1 cellular context compared by ENCODE assay signal in genomic region chr20:44355503-44356352, GRCh38.
TF ChIP-seq lines count a peak whose summit lies in the region.

Gene HNF4A, plus strand, starts transcription at chr20:44355699. Its CDS starts 106 bp downstream, at chr20:44355805.

TF ChIP-seq in HepG2, 621 proteins besides CTCF, POLR2A, EP300 and RAD21 (continued from another document and continues in another):
- 0 out of 2 replicates have a peak, but pooled peaks have one; percentile 33 for TF ChIP-seq DZIP1 (CRISPR knock-in tag; IDR thresholded peaks at IDR 0.05)
- TF ChIP-seq ZNF580 (CRISPR knock-in tag; IDR thresholded peaks at IDR 0.05; ENCODE audit: borderline replicate concordance, low read depth), result peak; percentile 70; the same call in 1 of the 2 replicates
- 0 out of 2 replicates have a peak, but pooled peaks have one; percentile 64 for TF ChIP-seq ZNF83 (CRISPR knock-in tag; IDR thresholded peaks at IDR 0.05; ENCODE audit: borderline replicate concordance)
- TF ChIP-seq HNF4G (IDR thresholded peaks at IDR 0.05; ENCODE audit: borderline replicate concordance, low read depth, low read length), result no peak
- TF ChIP-seq HNF4G (CRISPR knock-in tag; IDR thresholded peaks at IDR 0.05; ENCODE audit: borderline replicate concordance, low read depth), result peak; percentile 62; the same call in 1 of the 2 replicates
- peak; percentile 84; the same call in 1 of the 2 replicates for TF ChIP-seq MAF1 (CRISPR knock-in tag; IDR thresholded peaks at IDR 0.05; ENCODE audit: borderline replicate concordance)
- peak; percentile 75 for TF ChIP-seq ZNF276 (CRISPR knock-in tag; IDR thresholded peaks at IDR 0.05; ENCODE audit: low read depth)
- 0 out of 2 replicates have a peak, but pooled peaks have one; percentile 41 for TF ChIP-seq HMGXB3 (CRISPR knock-in tag; IDR thresholded peaks at IDR 0.05; ENCODE audit: borderline replicate concordance)
- TF ChIP-seq DNMT3B (CRISPR knock-in tag; conservative IDR thresholded peaks at IDR 0.05), result peak; percentile 93
- TF ChIP-seq ZNF382 (CRISPR knock-in tag; IDR thresholded peaks at IDR 0.05; ENCODE audit: borderline replicate concordance), result no peak
- peak; percentile 62; the same call in 1 of the 2 replicates for TF ChIP-seq KLF6 (CRISPR knock-in tag; IDR thresholded peaks at IDR 0.05)
- peak; percentile 99 for TF ChIP-seq ZNF558 (CRISPR knock-in tag; IDR thresholded peaks at IDR 0.05; ENCODE audit: borderline replicate concordance)
- TF ChIP-seq NFE2 (CRISPR knock-in tag; IDR thresholded peaks at IDR 0.05), result no peak; the same call in 1 of the 2 replicates
- peak; percentile 73; the same call in 1 of the 2 replicates for TF ChIP-seq CREBL2 (CRISPR knock-in tag; IDR thresholded peaks at IDR 0.05; ENCODE audit: borderline replicate concordance)
- peak; percentile 89 for TF ChIP-seq ZBTB26 (CRISPR knock-in tag; IDR thresholded peaks at IDR 0.05; ENCODE audit: borderline replicate concordance)
- TF ChIP-seq ZNF672 (CRISPR knock-in tag; IDR thresholded peaks at IDR 0.05), result peak; percentile 78
- TF ChIP-seq ZNF549 (CRISPR knock-in tag; IDR thresholded peaks at IDR 0.05), result 0 out of 2 replicates have a peak, but pooled peaks have one; percentile 30
- peak; percentile 98 for TF ChIP-seq SAP130 (CRISPR knock-in tag; IDR thresholded peaks at IDR 0.05; ENCODE audit: low read depth)
- TF ChIP-seq RXRB (CRISPR knock-in tag; IDR thresholded peaks at IDR 0.05; ENCODE audit: borderline replicate concordance), result peak; percentile 26; the same call in 1 of the 2 replicates
- peak; percentile 76; the same call in 1 of the 2 replicates for TF ChIP-seq ZSCAN5A (CRISPR knock-in tag; IDR thresholded peaks at IDR 0.05; ENCODE audit: borderline replicate concordance)
- 0 out of 2 replicates have a peak, but pooled peaks have one; percentile 18 for TF ChIP-seq ZNF589 (CRISPR knock-in tag; conservative IDR thresholded peaks at IDR 0.05)
- peak; percentile 67 for TF ChIP-seq PATZ1 (CRISPR knock-in tag; IDR thresholded peaks at IDR 0.05)
- peak; percentile 47; the same call in 1 of the 2 replicates for TF ChIP-seq CREB3 (CRISPR knock-in tag; IDR thresholded peaks at IDR 0.05)
- TF ChIP-seq USF2 (IDR thresholded peaks at IDR 0.05; ENCODE audit: low read depth, low read length), result no peak
- TF ChIP-seq USF2 (CRISPR knock-in tag; IDR thresholded peaks at IDR 0.05; ENCODE audit: borderline replicate concordance), result peak; percentile 45; the same call in 1 of the 2 replicates
- TF ChIP-seq ZNF616 (CRISPR knock-in tag; IDR thresholded peaks at IDR 0.05; ENCODE audit: low read depth), result 0 out of 2 replicates have a peak, but pooled peaks have one; percentile 69
- TF ChIP-seq ZNF772 (CRISPR knock-in tag; IDR thresholded peaks at IDR 0.05), result peak; percentile 95
- peak; percentile 98 for TF ChIP-seq KDM5B (CRISPR knock-in tag; IDR thresholded peaks at IDR 0.05; ENCODE audit: borderline replicate concordance)
- TF ChIP-seq ZNF710 (CRISPR knock-in tag; IDR thresholded peaks at IDR 0.05; ENCODE audit: borderline replicate concordance), result 0 out of 2 replicates have a peak, but pooled peaks have one; percentile 42
- TF ChIP-seq HES4 (CRISPR knock-in tag; IDR thresholded peaks at IDR 0.05; ENCODE audit: borderline replicate concordance), result peak; percentile 95
- no peak; the same call in 1 of the 2 replicates for TF ChIP-seq CBX5 (CRISPR knock-in tag; IDR thresholded peaks at IDR 0.05; ENCODE audit: borderline replicate concordance)
- TF ChIP-seq RCOR2 (CRISPR knock-in tag; IDR thresholded peaks at IDR 0.05), result no peak
- TF ChIP-seq E2F5 (CRISPR knock-in tag; conservative IDR thresholded peaks at IDR 0.05), result no peak
